25 cellular contexts compared by ENCODE assay signal in the genomic region with DNA sequence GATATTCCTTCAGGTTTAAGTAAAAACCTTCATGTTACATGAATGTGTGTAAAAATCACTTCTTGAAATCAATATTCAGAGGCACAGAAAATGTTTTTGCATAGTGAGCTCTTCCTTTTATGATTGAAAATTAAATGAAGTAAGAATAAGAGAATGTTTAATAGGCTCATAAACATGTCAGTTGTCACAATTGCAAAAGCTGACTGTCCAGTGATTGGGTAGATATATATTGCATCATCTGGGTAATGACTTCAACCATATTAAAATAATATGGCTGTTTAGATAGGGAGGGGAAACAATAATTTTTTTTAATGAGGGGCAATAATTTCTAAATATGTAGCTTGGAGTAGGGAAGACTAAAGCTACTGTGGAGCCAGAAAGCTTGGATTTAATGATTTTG.
"Had no signal": no experiment of that assay in that cellular context is flagged by ENCODE, and none has a peak within 500 bp of the region (broad histone marks: within the 10 kb centered on the region; RNA-seq: fewer than 3 reads in every experiment).

No MANE protein-coding gene starts in this region.

- ATAC-seq: mucosa of descending colon; naive thymus-derived CD4-positive, alpha-beta T cell; natural killer cell treated with Interleukin-12 subunit alpha and Interleukin-12 subunit beta and Interleukin-15 and Interleukin-18, amount 100 ng/mL, for 72 hours; right cardiac atrium; stimulated activated effector memory CD8-positive, alpha-beta T cell treated with anti-CD3 and anti-CD28 coated beads, Interleukin-12 subunit alpha, Interleukin-12 subunit beta, amount 100 ng/mL, for 72 hours; upper lobe of right lung had no signal

- H3K4me3 ChIP-seq: left ventricle myocardium inferior, lung, mucosa of descending colon, ovary, prostate gland, sigmoid colon, spleen, suprapubic skin, thoracic aorta, tibial artery, upper lobe of right lung had no signal

- FAIRE-seq: small intestine, urothelium cell line had no signal

- DNase-seq: hypothalamus; immature natural killer cell; islet precursor cell; left ventricle myocardium inferior; midbrain; mucosa of descending colon; naive thymus-derived CD4-positive, alpha-beta T cell; ovary; retina; right cardiac atrium; sigmoid colon; small intestine; spleen; stimulated activated CD4-positive, alpha-beta T cell treated with anti-CD3 and anti-CD28 coated beads, Interleukin-4, amount 100 ng/mL, for 24 hours; stimulated activated naive CD4-positive, alpha-beta T cell; tibial artery; trophoblast cell; upper lobe of right lung had no signal

- H3K36me3 ChIP-seq: left ventricle myocardium inferior, ovary, prostate gland, sigmoid colon, spleen, suprapubic skin, thoracic aorta, tibial artery, upper lobe of right lung had no signal

- H3K27me3 ChIP-seq: ovary, sigmoid colon, spleen, suprapubic skin, tibial artery, upper lobe of right lung had no signal

- H3K27ac ChIP-seq: left ventricle myocardium inferior, ovary, prostate gland, sigmoid colon, spleen, suprapubic skin, thoracic aorta, tibial artery, upper lobe of right lung had no signal

- H3K4me1 ChIP-seq: left ventricle myocardium inferior, prostate gland, spleen, suprapubic skin, tibial artery, upper lobe of right lung had no signal

- H3K9me3 ChIP-seq: left ventricle myocardium inferior, mucosa of descending colon, ovary, prostate gland, sigmoid colon, spleen, suprapubic skin, thoracic aorta, tibial artery, upper lobe of right lung had no signal
